Comparison of ENCODE assay signal across 8 cellular contexts in genomic region chr9:121498150-121498486, GRCh38. TPM values are rescaled to one million over a fixed set of nuclear protein-coding genes. Genes with fewer than 3 reads are reported as not detected.
DNase-seq lines count a peak whose midpoint lies in the region; ATAC-seq, FAIRE-seq and TF ChIP-seq lines count a peak whose summit lies in the region.

No MANE protein-coding gene starts in this region.

- peaks cover 5% of the 10 kb centered on the region for H3K9me3 ChIP-seq in K562 (replicated peaks; ENCODE audit: control insufficient read depth, insufficient read depth, low read depth, low read length)
- no peaks in the 10 kb centered on the region for H3K9me3 ChIP-seq in iPS DF 6.9 (ENCODE audit: control insufficient read depth, insufficient read depth, low read length)
- no peaks in the 10 kb centered on the region for H3K9me3 ChIP-seq in skeletal muscle satellite cell (replicated peaks; ENCODE audit: low read length)

- H3K27me3 ChIP-seq in K562 (ENCODE audit: control insufficient read depth in 2 of 2, insufficient read depth in 2 of 2, low read length in 2 of 2) (peaks cover 19 to 44% of the 10 kb centered on the region in 2 experiments; a peak in 4 of 5 replicates), iPS DF 6.9 (ENCODE audit: control insufficient read depth, insufficient read depth, low read length) (peaks cover 24% of the 10 kb centered on the region; the same call in 1 of the 2 replicates), skeletal muscle satellite cell (ENCODE audit: control insufficient read depth, insufficient read depth, low read length) (peaks cover 54% of the 10 kb centered on the region)

- H3K4me2 ChIP-seq in K562 (ENCODE audit: insufficient read depth, low read length), result no peak overlapping the region
- peak overlapping the region; percentile 86 for H3K4me2 ChIP-seq in skeletal muscle satellite cell (ENCODE audit: low read length)

- peak; percentile 90 for FAIRE-seq in K562 (lab: Jason Lieb, UNC)

- POLR2A ChIA-PET in K562 (lab: Yijun Ruan, JAX), result interaction anchor here (0.7 to 0.9 kb wide), 2 partner anchors 37 to 76 kb away, joined by 3 to 4 read pairs; no protein-coding TSS in a partner anchor

- H3K4me1 ChIP-seq in K562 (replicated peaks in 1 of 2; ENCODE audit: control insufficient read depth in 2 of 2, insufficient read depth in 2 of 2, low read length in 2 of 2) (peaks cover 0 to 15% of the 10 kb centered on the region in 2 experiments; a peak in 2 of 5 replicates), iPS DF 6.9 (ENCODE audit: control insufficient read depth, insufficient read depth, low read length) (no peaks in the 10 kb centered on the region), skeletal muscle satellite cell (ENCODE audit: control insufficient read depth, insufficient read depth, low read length) (peaks cover 21% of the 10 kb centered on the region)

- H3K9ac ChIP-seq in K562 (ENCODE audit: insufficient read depth in 1 of 2, low read depth in 2 of 2, low read length in 2 of 2), result no peak overlapping the region
- H3K9ac ChIP-seq in skeletal muscle satellite cell (ENCODE audit: low read depth, low read length), result no peak overlapping the region

- DNase-seq in activated CD4-positive, alpha-beta T cell treated with anti-CD3 and anti-CD28 coated beads for 4 hours, result peak; percentile 9 to 24
- DNase-seq in activated CD4-positive, alpha-beta T cell treated with anti-CD3 and anti-CD28 coated beads, Interleukin-2, amount 50 U/mL, for 1 hour, result no peak
- DNase-seq in NAMALWA (ENCODE audit: low spot score) (peak; percentile 96), SHP77 treated with DMSO at 0.1 percent for 48 hours (lab: John Stamatoyannopoulos, UW) (peak; percentile 14), K562 (ENCODE audit: extremely low read depth in 1 of 4, low spot score in 3 of 4) (peak; percentile 62 to 74 (median 70)), iPS DF 6.9 (ENCODE audit: low read depth, low spot score) (peak; percentile 63)

- no TSS peak for BruUV-seq in K562 (replicated peaks; lab: Mats Ljungman, UMichigan)

- no peaks in the 10 kb centered on the region for H4K20me1 ChIP-seq in K562 (replicated peaks; ENCODE audit: control insufficient read depth, insufficient read depth, low read length)

- WGBS in K562 (ENCODE audit: insufficient coverage, low coverage, missing lambda C conversion rate), result 2% methylated on average over 4 of the region's 4 CpGs
- no CpG with 5 or more reads among the region's 4 CpGs for WGBS in iPS DF 6.9 (ENCODE audit: insufficient coverage, insufficient read length)

- H2AFZ ChIP-seq in K562 (ENCODE audit: low read depth, low read length), result no peak overlapping the region

- intact Hi-C loops in K562 (cut with micrococcal nuclease), result no loop called here

- no peak for TF ChIP-seq EP300 in K562 (IDR thresholded peaks at IDR 0.05; ENCODE audit: low read length)

- H3K27ac ChIP-seq in K562 (ENCODE audit: extremely low read depth, low read depth, low read length) (no peak overlapping the region), iPS DF 6.9 (ENCODE audit: low read length) (no peak overlapping the region)

- in situ Hi-C loops in K562 (cut with MboI), result no loop called here

- H3K36me3 ChIP-seq in K562 (ENCODE audit: control insufficient read depth, insufficient read depth, low read length), result no peaks in the 10 kb centered on the region
- no peaks in the 10 kb centered on the region for H3K36me3 ChIP-seq in iPS DF 6.9 (ENCODE audit: control insufficient read depth, insufficient read depth, low read length)
- H3K36me3 ChIP-seq in skeletal muscle satellite cell (ENCODE audit: insufficient read depth, low read length), result no peaks in the 10 kb centered on the region

- H3K79me2 ChIP-seq in K562 (ENCODE audit: control insufficient read depth, insufficient read depth, low read length), result no peaks in the 10 kb centered on the region

- H3K4me3 ChIP-seq in K562, result no peak overlapping the region
- no peak overlapping the region for H3K4me3 ChIP-seq in iPS DF 6.9 (ENCODE audit: low read length)
- H3K4me3 ChIP-seq in skeletal muscle satellite cell (ENCODE audit: low read length), result no peak overlapping the region

- peak; percentile 76 for ATAC-seq in HG02623 (IDR thresholded peaks at IDR 0.05; ENCODE audit: unreplicated experiment)
- ATAC-seq in K562, result peak; percentile 93

- no peak for TF ChIP-seq POLR2A in K562 (conservative IDR thresholded peaks at IDR 0.05)

- CTCF ChIA-PET in K562 (lab: Yijun Ruan, JAX; ENCODE audit: low intra/inter-chr PET ratio), result interaction anchor here (0.6 to 1.0 kb wide), 4 partner anchors 35 to 178 kb away, joined by 3 to 4 read pairs (median 4); no protein-coding TSS in a partner anchor

- H3K9me1 ChIP-seq in K562 (ENCODE audit: control insufficient read depth, insufficient read depth, low read length), result no peaks in the 10 kb centered on the region

- TF ChIP-seq CTCF in K562 (IDR thresholded peaks at IDR 0.05 in 2 of 3, conservative IDR thresholded peaks at IDR 0.05 in 1 of 3; ENCODE audit: insufficient read depth in 2 of 3, low read depth in 1 of 3, low read length in 3 of 3), result peak; percentile 67 to 79 (median 76)

- peak; percentile 31 to 60; a peak in 3 of 4 replicates for TF ChIP-seq RAD21 in K562 (CRISPR knock-in tag; conservative IDR thresholded peaks at IDR 0.05 in 1 of 2, IDR thresholded peaks at IDR 0.05 in 1 of 2)

TF ChIP-seq in K562, 482 proteins besides CTCF, POLR2A, EP300 and RAD21 (continues in another document):
- TF ChIP-seq TSHZ1 (CRISPR knock-in tag; IDR thresholded peaks at IDR 0.05), result no peak
- 0 out of 2 replicates have a peak, but pooled peaks have one; percentile 20 for TF ChIP-seq SMC3 (conservative IDR thresholded peaks at IDR 0.05; ENCODE audit: insufficient read depth, low read depth, low read length)
- no peak for TF ChIP-seq SMARCA5 (IDR thresholded peaks at IDR 0.05)
- no peak for TF ChIP-seq DLX4 (CRISPR knock-in tag; IDR thresholded peaks at IDR 0.05)

RNA-seq across cellular contexts. Expression of gene GGTA1, which starts 1.5 kb away (rescaled TPM):
- total RNA-seq in K562 (2011; cell fraction: chromatin; rRNA removed; ENCODE audit: low replicate concordance), result not detected in 2 replicates
- total RNA-seq in K562 (2011; cell fraction: nucleolus; rRNA removed), result not detected in 2 replicates
- not detected in 2 replicates for total RNA-seq in K562 (2011; cell fraction: nucleoplasm; rRNA removed)
- not detected in 2 replicates for total RNA-seq in K562 (2014; rRNA removed)
- total RNA-seq in K562 (2014; rRNA removed; fragmentation: Illumina TruSeq; extraction: Trizol), result not detected in 2 replicates
- total RNA-seq in K562 (2015; rRNA removed; fragmentation: Illumina TruSeq; extraction: Trizol), result not detected in 2 replicates
- not detected in 2 replicates for total RNA-seq in K562 (2021)
- not detected in 2 replicates for polyA plus RNA-seq in K562 (2011; rRNA removed)
- polyA plus RNA-seq in K562 (2011; cell fraction: cytosol; rRNA removed), result not detected in 2 replicates
- polyA plus RNA-seq in K562 (2011; cell fraction: nucleus; rRNA removed), result not detected in 2 replicates
- polyA plus RNA-seq in K562 (2012), result 0.15 and 0.20 TPM in 2 replicates
- not detected in 2 replicates for polyA plus RNA-seq in K562 (2014; fragmentation: Illumina TruSeq; extraction: Trizol)
- under 1 TPM; 0.04 to 0.15 TPM for polyA plus RNA-seq in K562 (2014; fragmentation: Nextera tagmentation; extraction: Ambion mirVana)
- polyA plus RNA-seq in K562 (2014; rRNA removed), result not detected in 2 replicates
- not detected in 2 replicates for polyA minus RNA-seq in K562 (2011; rRNA and poly(A)+ RNA removed)
- polyA minus RNA-seq in K562 (2011; cell fraction: cytosol; rRNA and poly(A)+ RNA removed), result not detected in 2 replicates
- polyA minus RNA-seq in K562 (2011; cell fraction: nucleus; rRNA and poly(A)+ RNA removed), result not detected in 2 replicates
- total RNA-seq in skeletal muscle satellite cell (2012; rRNA removed), result not detected in 2 replicates
